Comparison of ENCODE assay signal across 2 cellular contexts in genomic region chr5:51398875-51399635, GRCh38.
TF ChIP-seq lines count a peak whose summit lies in the region.

No MANE protein-coding gene starts in this region.

TF ChIP-seq in WTC11, 78 proteins besides CTCF, POLR2A, EP300 and RAD21 (continues in another document):
- no peak for TF ChIP-seq ATF1 (CRISPR knock-in tag; IDR thresholded peaks at IDR 0.05)
- TF ChIP-seq, protein P1, sequence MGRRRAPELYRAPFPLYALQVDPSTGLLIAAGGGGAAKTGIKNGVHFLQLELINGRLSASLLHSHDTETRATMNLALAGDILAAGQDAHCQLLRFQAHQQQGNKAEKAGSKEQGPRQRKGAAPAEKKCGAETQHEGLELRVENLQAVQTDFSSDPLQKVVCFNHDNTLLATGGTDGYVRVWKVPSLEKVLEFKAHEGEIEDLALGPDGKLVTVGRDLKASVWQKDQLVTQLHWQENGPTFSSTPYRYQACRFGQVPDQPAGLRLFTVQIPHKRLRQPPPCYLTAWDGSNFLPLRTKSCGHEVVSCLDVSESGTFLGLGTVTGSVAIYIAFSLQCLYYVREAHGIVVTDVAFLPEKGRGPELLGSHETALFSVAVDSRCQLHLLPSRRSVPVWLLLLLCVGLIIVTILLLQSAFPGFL (CRISPR knock-in tag; IDR thresholded peaks at IDR 0.05; ENCODE audit: borderline replicate concordance) = no peak
- TF ChIP-seq, protein P2, sequence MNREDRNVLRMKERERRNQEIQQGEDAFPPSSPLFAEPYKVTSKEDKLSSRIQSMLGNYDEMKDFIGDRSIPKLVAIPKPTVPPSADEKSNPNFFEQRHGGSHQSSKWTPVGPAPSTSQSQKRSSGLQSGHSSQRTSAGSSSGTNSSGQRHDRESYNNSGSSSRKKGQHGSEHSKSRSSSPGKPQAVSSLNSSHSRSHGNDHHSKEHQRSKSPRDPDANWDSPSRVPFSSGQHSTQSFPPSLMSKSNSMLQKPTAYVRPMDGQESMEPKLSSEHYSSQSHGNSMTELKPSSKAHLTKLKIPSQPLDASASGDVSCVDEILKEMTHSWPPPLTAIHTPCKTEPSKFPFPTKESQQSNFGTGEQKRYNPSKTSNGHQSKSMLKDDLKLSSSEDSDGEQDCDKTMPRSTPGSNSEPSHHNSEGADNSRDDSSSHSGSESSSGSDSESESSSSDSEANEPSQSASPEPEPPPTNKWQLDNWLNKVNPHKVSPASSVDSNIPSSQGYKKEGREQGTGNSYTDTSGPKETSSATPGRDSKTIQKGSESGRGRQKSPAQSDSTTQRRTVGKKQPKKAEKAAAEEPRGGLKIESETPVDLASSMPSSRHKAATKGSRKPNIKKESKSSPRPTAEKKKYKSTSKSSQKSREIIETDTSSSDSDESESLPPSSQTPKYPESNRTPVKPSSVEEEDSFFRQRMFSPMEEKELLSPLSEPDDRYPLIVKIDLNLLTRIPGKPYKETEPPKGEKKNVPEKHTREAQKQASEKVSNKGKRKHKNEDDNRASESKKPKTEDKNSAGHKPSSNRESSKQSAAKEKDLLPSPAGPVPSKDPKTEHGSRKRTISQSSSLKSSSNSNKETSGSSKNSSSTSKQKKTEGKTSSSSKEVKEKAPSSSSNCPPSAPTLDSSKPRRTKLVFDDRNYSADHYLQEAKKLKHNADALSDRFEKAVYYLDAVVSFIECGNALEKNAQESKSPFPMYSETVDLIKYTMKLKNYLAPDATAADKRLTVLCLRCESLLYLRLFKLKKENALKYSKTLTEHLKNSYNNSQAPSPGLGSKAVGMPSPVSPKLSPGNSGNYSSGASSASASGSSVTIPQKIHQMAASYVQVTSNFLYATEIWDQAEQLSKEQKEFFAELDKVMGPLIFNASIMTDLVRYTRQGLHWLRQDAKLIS (CRISPR knock-in tag; IDR thresholded peaks at IDR 0.05; ENCODE audit: borderline replicate concordance) = no peak
- no peak for TF ChIP-seq NR1H2 (CRISPR knock-in tag; IDR thresholded peaks at IDR 0.05)
- no peak for TF ChIP-seq HMGXB4 (CRISPR knock-in tag; IDR thresholded peaks at IDR 0.05)
- TF ChIP-seq, protein P3, sequence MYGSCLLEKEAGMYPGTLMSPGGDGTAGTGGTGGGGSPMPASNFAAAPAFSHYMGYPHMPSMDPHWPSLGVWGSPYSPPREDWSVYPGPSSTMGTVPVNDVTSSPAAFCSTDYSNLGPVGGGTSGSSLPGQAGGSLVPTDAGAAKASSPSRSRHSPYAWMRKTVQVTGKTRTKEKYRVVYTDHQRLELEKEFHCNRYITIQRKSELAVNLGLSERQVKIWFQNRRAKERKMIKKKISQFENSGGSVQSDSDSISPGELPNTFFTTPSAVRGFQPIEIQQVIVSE (CRISPR knock-in tag; IDR thresholded peaks at IDR 0.05; ENCODE audit: borderline replicate concordance) = no peak
- TF ChIP-seq, protein P4, sequence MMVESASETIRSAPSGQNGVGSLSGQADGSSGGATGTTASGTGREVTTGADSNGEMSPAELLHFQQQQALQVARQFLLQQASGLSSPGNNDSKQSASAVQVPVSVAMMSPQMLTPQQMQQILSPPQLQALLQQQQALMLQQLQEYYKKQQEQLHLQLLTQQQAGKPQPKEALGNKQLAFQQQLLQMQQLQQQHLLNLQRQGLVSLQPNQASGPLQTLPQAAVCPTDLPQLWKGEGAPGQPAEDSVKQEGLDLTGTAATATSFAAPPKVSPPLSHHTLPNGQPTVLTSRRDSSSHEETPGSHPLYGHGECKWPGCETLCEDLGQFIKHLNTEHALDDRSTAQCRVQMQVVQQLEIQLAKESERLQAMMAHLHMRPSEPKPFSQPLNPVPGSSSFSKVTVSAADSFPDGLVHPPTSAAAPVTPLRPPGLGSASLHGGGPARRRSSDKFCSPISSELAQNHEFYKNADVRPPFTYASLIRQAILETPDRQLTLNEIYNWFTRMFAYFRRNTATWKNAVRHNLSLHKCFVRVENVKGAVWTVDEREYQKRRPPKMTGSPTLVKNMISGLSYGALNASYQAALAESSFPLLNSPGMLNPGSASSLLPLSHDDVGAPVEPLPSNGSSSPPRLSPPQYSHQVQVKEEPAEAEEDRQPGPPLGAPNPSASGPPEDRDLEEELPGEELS (CRISPR knock-in tag; IDR thresholded peaks at IDR 0.05) = no peak
- TF ChIP-seq PRDM15 (CRISPR knock-in tag; IDR thresholded peaks at IDR 0.05) = no peak
- TF ChIP-seq NR2C2 (CRISPR knock-in tag; IDR thresholded peaks at IDR 0.05) = no peak

TF ChIP-seq in HepG2, 621 proteins besides CTCF, POLR2A, EP300 and RAD21:
- TF ChIP-seq ZNF614 (CRISPR knock-in tag; IDR thresholded peaks at IDR 0.05; ENCODE audit: borderline replicate concordance) = no peak
- no peak for TF ChIP-seq ZNF616 (CRISPR knock-in tag; IDR thresholded peaks at IDR 0.05; ENCODE audit: low read depth)
- TF ChIP-seq NFE2L1 (CRISPR knock-in tag; IDR thresholded peaks at IDR 0.05; ENCODE audit: borderline replicate concordance) = no peak
- TF ChIP-seq TGIF2 (CRISPR knock-in tag; IDR thresholded peaks at IDR 0.05) = no peak
- no peak for TF ChIP-seq ZNF20 (CRISPR knock-in tag; IDR thresholded peaks at IDR 0.05)
- no peak for TF ChIP-seq TSC22D2 (CRISPR knock-in tag; IDR thresholded peaks at IDR 0.05; ENCODE audit: borderline replicate concordance)
- TF ChIP-seq KLF15 (CRISPR knock-in tag; IDR thresholded peaks at IDR 0.05; ENCODE audit: borderline replicate concordance) = no peak
- no peak for TF ChIP-seq RXRB (CRISPR knock-in tag; IDR thresholded peaks at IDR 0.05; ENCODE audit: borderline replicate concordance)
- TF ChIP-seq THAP9 (CRISPR knock-in tag; IDR thresholded peaks at IDR 0.05; ENCODE audit: borderline replicate concordance) = no peak
- no peak for TF ChIP-seq ZFP91 (CRISPR knock-in tag; IDR thresholded peaks at IDR 0.05; ENCODE audit: borderline replicate concordance)
- TF ChIP-seq RORA (CRISPR knock-in tag; IDR thresholded peaks at IDR 0.05) = no peak
- no peak for TF ChIP-seq ZNF431 (CRISPR knock-in tag; IDR thresholded peaks at IDR 0.05; ENCODE audit: borderline replicate concordance, low read depth)
- no peak for TF ChIP-seq STAT5B (CRISPR knock-in tag; IDR thresholded peaks at IDR 0.05)
- TF ChIP-seq ZNF230 (CRISPR knock-in tag; IDR thresholded peaks at IDR 0.05) = no peak
- TF ChIP-seq KLF12 (CRISPR knock-in tag; IDR thresholded peaks at IDR 0.05; ENCODE audit: borderline replicate concordance) = no peak
- no peak for TF ChIP-seq FOXK2 (IDR thresholded peaks at IDR 0.05)
- no peak for TF ChIP-seq ASH2L (IDR thresholded peaks at IDR 0.05; ENCODE audit: insufficient read length, low read depth, low read length)
- no peak for TF ChIP-seq PTBP1 (IDR thresholded peaks at IDR 0.05; ENCODE audit: low read depth, low read length, poor library complexity, severe bottlenecking)
